In the genomic region with DNA sequence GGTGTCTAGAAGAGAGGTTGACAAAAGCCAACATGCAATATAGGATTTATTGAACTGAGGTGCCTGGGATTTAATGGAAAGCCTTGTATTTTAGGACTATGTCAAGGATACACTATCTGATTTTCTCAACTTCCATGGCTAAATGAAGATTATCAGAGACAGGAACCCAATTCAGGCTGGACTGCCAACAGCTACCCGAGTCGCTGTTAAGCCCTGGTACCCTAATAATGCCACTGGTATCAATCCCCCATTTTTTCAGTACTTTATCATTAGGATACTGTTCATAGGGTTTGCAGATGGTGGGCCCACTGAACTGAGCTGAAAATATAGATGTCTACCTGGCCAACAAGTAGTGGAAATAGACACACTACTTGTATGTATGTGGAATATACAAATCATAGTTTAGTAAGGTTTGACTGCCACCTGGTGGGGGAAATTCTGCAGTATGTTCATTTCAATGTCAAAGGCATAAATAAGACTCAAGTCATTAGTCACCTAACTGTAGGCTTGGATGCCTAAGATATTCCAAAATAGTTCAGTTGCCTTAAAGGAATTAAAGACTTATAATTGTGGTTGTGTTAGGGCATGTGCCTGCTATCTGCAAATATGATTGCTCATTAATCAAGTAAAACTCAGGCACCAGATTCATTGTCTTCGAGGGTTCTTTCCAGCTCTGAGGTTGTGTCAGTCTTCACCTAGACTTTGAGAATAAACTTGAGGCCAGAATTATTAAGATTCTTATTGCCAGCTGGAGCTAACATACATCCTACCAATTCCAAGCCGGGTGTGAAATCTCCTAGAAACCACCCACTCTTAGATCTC, we compare ENCODE assay signal across 9 cellular contexts. TPM values are rescaled to one million over a fixed set of nuclear protein-coding genes. Genes with fewer than 3 reads are reported as not detected.
A peak's percentile ranks its signal among the peaks of the same experiment; 100 is the strongest.
DNase-seq lines count a peak whose midpoint lies in the region; ATAC-seq and TF ChIP-seq lines count a peak whose summit lies in the region.
"Had no signal": no experiment of that assay in that cellular context is flagged by ENCODE, and none has a peak within 500 bp of the region (broad histone marks: within the 10 kb centered on the region; RNA-seq: fewer than 3 reads in every experiment).

No MANE protein-coding gene starts in this region.

- H3K4me1 ChIP-seq in vagina = no peaks in the 10 kb centered on the region

- no peaks in the 10 kb centered on the region for H3K4me1 Mint-ChIP-seq in HFFc6 (ENCODE audit: low read depth)
- no peaks in the 10 kb centered on the region for H3K4me1 Mint-ChIP-seq in naive thymus-derived CD8-positive, alpha-beta T cell
- H3K4me1 Mint-ChIP-seq: immature natural killer cell had no signal

- no peaks in the 10 kb centered on the region; the same call in 1 of the 2 replicates for H3K36me3 Mint-ChIP-seq in HFFc6 (ENCODE audit: low read depth)
- no peaks in the 10 kb centered on the region for H3K36me3 Mint-ChIP-seq in naive thymus-derived CD8-positive, alpha-beta T cell
- H3K36me3 Mint-ChIP-seq: immature natural killer cell had no signal

- no peaks in the 10 kb centered on the region for H3K36me3 ChIP-seq in vagina

- no peak for ATAC-seq in naive thymus-derived CD8-positive, alpha-beta T cell

- H3K9me3 ChIP-seq in vagina = no peaks in the 10 kb centered on the region

- H3K27ac Mint-ChIP-seq in HFFc6 = no peak overlapping the region
- H3K27ac Mint-ChIP-seq in naive thymus-derived CD8-positive, alpha-beta T cell = no peak overlapping the region
- H3K27ac Mint-ChIP-seq: immature natural killer cell had no signal

- no peak overlapping the region for H3K4me3 ChIP-seq in epithelial cell of proximal tubule (ENCODE audit: low read depth, low read length)
- no peak overlapping the region for H3K4me3 ChIP-seq in vagina

- H3K27ac ChIP-seq in 22Rv1 (no peak overlapping the region), vagina (no peak overlapping the region)

- peak; percentile 26 for DNase-seq in GM04504 (ENCODE audit: low read depth)
- DNase-seq in HFFc6 = peak; percentile 25
- peak; percentile 59 for DNase-seq in NCI-H1105 treated with DMSO at 0.1 percent for 48 hours (lab: John Stamatoyannopoulos, UW)
- DNase-seq in activated CD4-positive, alpha-beta T cell treated with anti-CD3 and anti-CD28 coated beads for 4 hours = peak; percentile 16 to 33
- peak; percentile 49 for DNase-seq in epithelial cell of proximal tubule (ENCODE audit: low read depth)
- peak in 8 of 10 donors; percentile 4 to 65 (median 28) for DNase-seq in naive thymus-derived CD8-positive, alpha-beta T cell
- DNase-seq in vagina (ENCODE audit: extremely low spot score in 2 of 2) = no peak

- H3K4me3 Mint-ChIP-seq in HFFc6 = no peak overlapping the region
- H3K4me3 Mint-ChIP-seq in naive thymus-derived CD8-positive, alpha-beta T cell = no peak overlapping the region
- H3K4me3 Mint-ChIP-seq: immature natural killer cell had no signal

- intact Hi-C loops in vagina (cut with DNase I) = no loop called here

- no peak for TF ChIP-seq POLR2A in vagina (IDR thresholded peaks at IDR 0.05)

- peaks cover 31% of the 10 kb centered on the region for H3K9me3 Mint-ChIP-seq in HFFc6
- no peaks in the 10 kb centered on the region for H3K9me3 Mint-ChIP-seq in naive thymus-derived CD8-positive, alpha-beta T cell

- H3K27me3 Mint-ChIP-seq in HFFc6 (ENCODE audit: insufficient read depth) = no peaks in the 10 kb centered on the region
- H3K27me3 Mint-ChIP-seq in naive thymus-derived CD8-positive, alpha-beta T cell = peaks cover 2 to 19% (median 7%) of the 10 kb centered on the region in 5 donors

- H3K27me3 ChIP-seq in vagina = no peaks in the 10 kb centered on the region

- TF ChIP-seq CTCF in 22Rv1 (IDR thresholded peaks at IDR 0.05) (peak; percentile 84), HFFc6 (IDR thresholded peaks at IDR 0.05) (peak; percentile 69), epithelial cell of proximal tubule (conservative IDR thresholded peaks at IDR 0.05; ENCODE audit: low read depth, low read length) (peak; percentile 73), vagina (IDR thresholded peaks at IDR 0.05) (peak in 2 of 3 experiments; percentile 5 to 58)

- POLR2A ChIA-PET in naive thymus-derived CD8-positive, alpha-beta T cell (lab: Charles Lee) = no interaction called here

RNA-seq across cellular contexts. Expression of gene NOBOX, which starts 34.1 kb away (rescaled TPM):
- total RNA-seq in HFFc6 (2021; fragmentation: NEBNext Ultra II Directional; extraction: Animal tissue kit (Norgen Biotek cat#: 25700)) = not detected
- total RNA-seq in epithelial cell of proximal tubule (not detected in 2 replicates), vagina (not detected)
- total RNA-seq in naive thymus-derived CD8-positive, alpha-beta T cell = not detected
- not detected for polyA plus RNA-seq in naive thymus-derived CD8-positive, alpha-beta T cell
- polyA plus RNA-seq: immature natural killer cell had no signal

Comparison
In these comparisons a context has a peak if more than half of its experiments do, and no peak if none do; other contexts are left out.
1. CTCF ChIP-seq: peak in every context shown above with its lines; median percentile 84 in 22Rv1; 73 in epithelial cell of proximal tubule; 69 in HFFc6; 32 in vagina.
2. DNase-seq: peak in GM04504 (single experiment), HFFc6 (single experiment), NCI-H1105 treated with DMSO at 0.1 percent for 48 hours (single experiment), activated CD4-positive, alpha-beta T cell treated with anti-CD3 and anti-CD28 coated beads for 4 hours (2 of 2), epithelial cell of proximal tubule (single experiment) and naive thymus-derived CD8-positive, alpha-beta T cell (8 of 10); none in vagina (0 of 2).